Comparison of ENCODE assay signal across 9 cellular contexts in the genomic region with DNA sequence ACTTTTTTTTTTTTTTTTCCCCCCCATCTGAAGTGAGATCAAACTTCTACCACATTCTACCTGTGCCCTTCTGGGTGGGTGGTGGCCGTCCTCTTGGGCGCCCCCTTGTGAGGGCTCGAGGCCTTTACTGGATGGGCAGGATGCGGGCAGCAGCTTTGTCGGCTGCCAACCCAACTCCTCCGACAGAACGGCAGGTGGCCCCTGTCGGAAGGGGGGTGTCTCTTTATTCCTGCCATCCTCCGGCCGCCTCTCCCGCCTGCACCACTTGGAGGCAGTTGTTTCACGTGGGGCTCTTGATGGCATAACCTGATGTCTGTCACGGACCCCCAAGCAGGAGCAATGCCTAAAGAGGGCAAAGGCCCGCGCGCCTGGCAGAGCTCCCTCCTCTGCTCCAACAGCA.
DNase-seq lines count a peak whose midpoint lies in the region; ATAC-seq and TF ChIP-seq lines count a peak whose summit lies in the region.
"Had no signal": no experiment of that assay in that cellular context is flagged by ENCODE, and none has a peak within 500 bp of the region (broad histone marks: within the 10 kb centered on the region; RNA-seq: fewer than 3 reads in every experiment).

No MANE protein-coding gene starts in this region.

- TF ChIP-seq CTCF in GM06990 (IDR thresholded peaks at IDR 0.05; ENCODE audit: insufficient read depth, low read length, poor library complexity, severe bottlenecking) (peak; percentile 55), foreskin fibroblast (IDR thresholded peaks at IDR 0.05; ENCODE audit: low read depth, low read length) (peak; percentile 23)

- no peaks in the 10 kb centered on the region for H3K27me3 ChIP-seq in GM06990 (replicated peaks; ENCODE audit: control insufficient read depth, insufficient read depth, low read length)

- H3K4me3 ChIP-seq in GM06990 (replicated peaks; ENCODE audit: low read depth, low read length), result no peak overlapping the region
- no peak overlapping the region for H3K4me3 ChIP-seq in foreskin fibroblast (ENCODE audit: low read depth in 1 of 2, low read length in 2 of 2)

- DNase-seq in GM06990 (ENCODE audit: extremely low read depth, insufficient read length) (no peak), NCI-H524 (lab: John Stamatoyannopoulos, UW) (peak; percentile 29 to 77), foreskin fibroblast (no peak), GOT3 (lab: John Stamatoyannopoulos, UW) (no peak), putamen (ENCODE audit: low spot score) (no peak)
- peak; percentile 83 for DNase-seq in activated T-cell treated with anti-CD3 and anti-CD28 coated beads, Interleukin-2, amount 50 U/mL, for 24 hours
- peak in 2 of 3 donors; percentile 39 to 56 for DNase-seq in stimulated activated CD4-positive, alpha-beta T cell treated with anti-CD3 and anti-CD28 coated beads, TNF-alpha, amount 100 ng/mL, for 1 hour (ENCODE audit: low read depth in 3 of 3, low spot score in 1 of 3)

- no peaks in the 10 kb centered on the region for H3K9me3 Mint-ChIP-seq in activated T-cell treated with anti-CD3 and anti-CD28 coated beads, Interleukin-2, amount 50 U/mL, for 24 hours

- peaks cover 19% of the 10 kb centered on the region for H3K27me3 Mint-ChIP-seq in activated T-cell treated with anti-CD3 and anti-CD28 coated beads, Interleukin-2, amount 50 U/mL, for 24 hours

- no peak overlapping the region for H3K27ac Mint-ChIP-seq in activated T-cell treated with anti-CD3 and anti-CD28 coated beads, Interleukin-2, amount 50 U/mL, for 24 hours

- ATAC-seq in HG03439 (IDR thresholded peaks at IDR 0.05; ENCODE audit: unreplicated experiment), result no peak

- peaks cover 67% of the 10 kb centered on the region for H3K4me1 Mint-ChIP-seq in activated T-cell treated with anti-CD3 and anti-CD28 coated beads, Interleukin-2, amount 50 U/mL, for 24 hours (ENCODE audit: low read depth)

- H3K36me3 ChIP-seq in GM06990 (ENCODE audit: control insufficient read depth, insufficient read depth, low read length), result peaks cover 2% of the 10 kb centered on the region
- H3K36me3 ChIP-seq: neutrophil had no signal

- peaks cover 4% of the 10 kb centered on the region for H3K36me3 Mint-ChIP-seq in activated T-cell treated with anti-CD3 and anti-CD28 coated beads, Interleukin-2, amount 50 U/mL, for 24 hours (ENCODE audit: low read depth)

- H3K4me3 Mint-ChIP-seq in activated T-cell treated with anti-CD3 and anti-CD28 coated beads, Interleukin-2, amount 50 U/mL, for 24 hours, result no peak overlapping the region

Comparison
In these comparisons a context has a peak if more than half of its experiments do, and no peak if none do; other contexts are left out.
1. DNase-seq: peak in NCI-H524 (2 of 2), activated T-cell treated with anti-CD3 and anti-CD28 coated beads, Interleukin-2, amount 50 U/mL, for 24 hours (single experiment) and stimulated activated CD4-positive, alpha-beta T cell treated with anti-CD3 and anti-CD28 coated beads, TNF-alpha, amount 100 ng/mL, for 1 hour (2 of 3); none in GM06990 (single experiment), foreskin fibroblast (0 of 2), GOT3 (single experiment) and putamen (single experiment).